Comparison of ENCODE assay signal across 28 cellular contexts in genomic region chr7:137258552-137258951, GRCh38.
"Had no signal": no experiment of that assay in that cellular context is flagged by ENCODE, and none has a peak within 500 bp of the region (broad histone marks: within the 10 kb centered on the region; RNA-seq: fewer than 3 reads in every experiment).

No MANE protein-coding gene starts in this region.

- DNase-seq: activated CD4-positive, alpha-beta memory T cell treated with anti-CD3 and anti-CD28 coated beads, Interleukin-2, amount 10 ng/mL, durations not matched to agents 7 days and 5 days; activated CD4-positive, alpha-beta T cell treated with anti-CD3 and anti-CD28 coated beads, Interleukin-2, amount 10 ng/mL, durations not matched to agents 7 days and 5 days; activated CD4-positive, CD25-positive, alpha-beta regulatory T cell; activated gamma-delta T cell; activated naive CD4-positive, alpha-beta T cell treated with anti-CD3 and anti-CD28 coated beads for 36 hours; activated T-cell treated with anti-CD3 and anti-CD28 coated beads for 4 hours; activated T-cell treated with anti-CD3 and anti-CD28 coated beads, Interleukin-2, amount 50 U/mL, for 48 hours; amygdala; MM.1S; NCI-H1105; NCI-H1436; NCI-H1694 treated with DMSO at 0.1 percent for 48 hours; NCI-H2081 treated with DMSO at 0.1 percent for 48 hours; NCI-H446; NCI-H524 treated with DMSO at 0.1 percent for 48 hours; NK-92 treated with Interleukin-12 subunit alpha and Interleukin-12 subunit beta, amount 100 ng/mL, for 24 hours; OCI-M1; RPMI8226; T-cell; T-helper 2 cell; T1000 had no signal

- H3K36me3 Mint-ChIP-seq: activated naive CD8-positive, alpha-beta T cell; T-cell had no signal

- H3K9me3 Mint-ChIP-seq: activated T-helper 17 cell treated with anti-CD3 and anti-CD28 coated beads, Interleukin-2, amount 50 U/mL, for 72 hours; brain had no signal

- H3K4me3 ChIP-seq: SK-N-MC had no signal

- H3K27ac ChIP-seq: SK-N-MC had no signal

- ATAC-seq: activated T-helper 17 cell treated with anti-CD3 and anti-CD28 coated beads, Interleukin-2, amount 50 U/mL, for 72 hours; Panc1; Right ventricle myocardium inferior; T-cell had no signal

- H3K4me1 Mint-ChIP-seq: activated CD4-positive, alpha-beta memory T cell treated with anti-CD3 and anti-CD28 coated beads, Interleukin-2, amount 10 ng/mL, durations not matched to agents 7 days and 5 days; activated CD4-positive, alpha-beta T cell treated with anti-CD3 and anti-CD28 coated beads, Interleukin-2, amount 10 ng/mL, durations not matched to agents 7 days and 5 days; activated T-helper 17 cell treated with anti-CD3 and anti-CD28 coated beads, Interleukin-2, amount 50 U/mL, for 72 hours; central memory CD8-positive, alpha-beta T cell; T-cell had no signal

- H3K27ac Mint-ChIP-seq: activated CD4-positive, alpha-beta memory T cell treated with anti-CD3 and anti-CD28 coated beads, Interleukin-2, amount 10 ng/mL, durations not matched to agents 7 days and 5 days; activated CD4-positive, alpha-beta T cell treated with anti-CD3 and anti-CD28 coated beads, Interleukin-2, amount 10 ng/mL, durations not matched to agents 7 days and 5 days; activated naive CD4-positive, alpha-beta T cell treated with anti-CD3 and anti-CD28 coated beads for 36 hours; activated naive CD8-positive, alpha-beta T cell; activated T-helper 17 cell treated with anti-CD3 and anti-CD28 coated beads, Interleukin-2, amount 50 U/mL, for 72 hours; brain; T-cell had no signal

- H3K4me3 Mint-ChIP-seq: activated CD4-positive, alpha-beta memory T cell treated with anti-CD3 and anti-CD28 coated beads, Interleukin-2, amount 10 ng/mL, durations not matched to agents 7 days and 5 days; activated CD4-positive, alpha-beta T cell treated with anti-CD3 and anti-CD28 coated beads, Interleukin-2, amount 10 ng/mL, durations not matched to agents 7 days and 5 days; activated naive CD4-positive, alpha-beta T cell treated with anti-CD3 and anti-CD28 coated beads for 36 hours; activated naive CD8-positive, alpha-beta T cell; activated T-helper 17 cell treated with anti-CD3 and anti-CD28 coated beads, Interleukin-2, amount 50 U/mL, for 72 hours; brain; central memory CD8-positive, alpha-beta T cell; T-cell had no signal

- H3K27me3 Mint-ChIP-seq: activated CD4-positive, alpha-beta memory T cell treated with anti-CD3 and anti-CD28 coated beads, Interleukin-2, amount 10 ng/mL, durations not matched to agents 7 days and 5 days; activated CD4-positive, alpha-beta T cell treated with anti-CD3 and anti-CD28 coated beads, Interleukin-2, amount 10 ng/mL, durations not matched to agents 7 days and 5 days; activated naive CD8-positive, alpha-beta T cell; activated T-helper 17 cell treated with anti-CD3 and anti-CD28 coated beads, Interleukin-2, amount 50 U/mL, for 72 hours; brain; central memory CD8-positive, alpha-beta T cell; T-cell had no signal
